8 cellular contexts compared by ENCODE assay signal in the genomic region with DNA sequence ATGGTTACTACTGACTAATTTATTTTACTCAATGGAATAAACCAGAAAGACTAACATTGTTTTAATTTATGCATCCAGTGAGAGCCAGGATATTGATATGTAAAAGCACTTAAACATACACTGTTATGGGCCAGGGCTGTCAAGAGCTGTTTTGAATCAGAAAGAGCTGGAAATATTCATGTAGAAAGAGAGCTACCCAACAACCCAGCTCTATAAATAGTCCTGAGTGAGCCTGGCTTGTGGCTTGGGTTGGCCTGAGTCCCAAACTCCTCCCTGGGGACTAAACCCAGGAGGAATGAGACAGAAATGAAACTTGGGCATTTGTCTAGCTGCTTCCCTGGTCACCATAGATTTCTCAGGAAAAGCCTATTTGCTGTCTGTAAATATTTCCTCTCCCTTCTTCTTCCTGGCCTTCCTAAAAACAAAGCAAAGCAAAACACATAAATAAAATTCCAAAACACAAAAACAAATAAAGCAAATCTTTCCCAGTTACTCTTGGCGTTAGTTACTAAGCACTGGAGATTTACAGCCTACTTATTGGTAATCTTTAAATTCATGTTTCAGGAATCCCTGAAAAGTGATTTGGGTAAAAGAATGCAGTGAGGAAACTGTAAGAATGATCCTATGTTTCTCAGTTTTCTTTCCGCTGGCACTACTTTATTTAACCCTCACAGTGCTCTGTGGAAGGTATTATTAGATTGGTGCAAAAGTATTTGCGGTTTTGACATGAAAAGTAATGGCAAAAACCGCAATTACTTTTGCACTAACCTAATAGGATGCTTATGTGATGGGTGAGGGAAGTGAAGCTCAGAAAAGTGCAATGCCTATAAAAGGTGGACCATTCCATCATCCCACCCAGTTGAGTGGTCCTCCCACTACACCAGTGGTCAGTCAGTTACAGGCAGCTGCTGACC.
DNase-seq lines count a peak whose midpoint lies in the region; ATAC-seq and TF ChIP-seq lines count a peak whose summit lies in the region.

No MANE protein-coding gene starts in this region.

- intact Hi-C loops in naive thymus-derived CD4-positive, alpha-beta T cell (cut with micrococcal nuclease): no loop called here

- no peaks in the 10 kb centered on the region for H3K27me3 Mint-ChIP-seq in endodermal cell (ENCODE audit: insufficient read depth)
- H3K27me3 Mint-ChIP-seq in naive thymus-derived CD4-positive, alpha-beta T cell: peaks cover 0 to 19% (median 8%) of the 10 kb centered on the region in 5 donors

- no peaks in the 10 kb centered on the region for H3K27me3 ChIP-seq in endodermal cell (ENCODE audit: control insufficient read depth, insufficient read depth, low read length, poor library complexity, severe bottlenecking)
- no peaks in the 10 kb centered on the region for H3K27me3 ChIP-seq in naive thymus-derived CD4-positive, alpha-beta T cell (ENCODE audit: control insufficient read depth in 2 of 2, insufficient read depth in 2 of 2, low read length in 2 of 2)

- no peak overlapping the region for H3K4me3 ChIP-seq in endodermal cell (ENCODE audit: low read length)
- no peak overlapping the region for H3K4me3 ChIP-seq in naive thymus-derived CD4-positive, alpha-beta T cell (ENCODE audit: low read length)

- peaks cover 7% of the 10 kb centered on the region for H3K4me1 Mint-ChIP-seq in endodermal cell
- peaks cover 0 to 4% (median 0%) of the 10 kb centered on the region in 7 donors for H3K4me1 Mint-ChIP-seq in naive thymus-derived CD4-positive, alpha-beta T cell

- no peak overlapping the region for H3K4me3 Mint-ChIP-seq in endodermal cell
- no peak overlapping the region for H3K4me3 Mint-ChIP-seq in naive thymus-derived CD4-positive, alpha-beta T cell

- peaks cover 26% of the 10 kb centered on the region for H3K9me3 Mint-ChIP-seq in endodermal cell
- H3K9me3 Mint-ChIP-seq in naive thymus-derived CD4-positive, alpha-beta T cell: peaks cover 10 to 31% (median 19%) of the 10 kb centered on the region in 11 donors

- CTCF ChIA-PET in naive thymus-derived CD4-positive, alpha-beta T cell (lab: Charles Lee): no interaction called here

- H3K36me3 Mint-ChIP-seq in endodermal cell (ENCODE audit: low read depth): peaks cover 1% of the 10 kb centered on the region
- H3K36me3 Mint-ChIP-seq in naive thymus-derived CD4-positive, alpha-beta T cell: peaks cover 0 to 9% (median 0%) of the 10 kb centered on the region in 5 donors

- peaks cover 15% of the 10 kb centered on the region for H3K9me3 ChIP-seq in endodermal cell (ENCODE audit: control insufficient read depth, low read length)
- peaks cover 0 to 14% (median 3%) of the 10 kb centered on the region in 3 experiments for H3K9me3 ChIP-seq in naive thymus-derived CD4-positive, alpha-beta T cell (ENCODE audit: control insufficient read depth in 2 of 3, low read length in 3 of 3)

- POLR2A ChIA-PET in naive thymus-derived CD4-positive, alpha-beta T cell (lab: Charles Lee): no interaction called here

- WGBS in endodermal cell (ENCODE audit: insufficient coverage in 1 of 2, insufficient read length in 1 of 2), 2 experiments: 96 to 100% methylated on average over 1 to 4 of the region's 4 CpGs

- no peak for ATAC-seq in naive thymus-derived CD4-positive, alpha-beta T cell
- ATAC-seq in GM18861 (IDR thresholded peaks at IDR 0.05; ENCODE audit: unreplicated experiment): no peak

- peak overlapping the region; percentile 33 for H3K27ac Mint-ChIP-seq in endodermal cell
- no peak overlapping the region for H3K27ac Mint-ChIP-seq in naive thymus-derived CD4-positive, alpha-beta T cell

- no peak overlapping the region for H3K27ac ChIP-seq in endodermal cell (ENCODE audit: low read depth, low read length)
- H3K27ac ChIP-seq in naive thymus-derived CD4-positive, alpha-beta T cell (ENCODE audit: low read depth, low read length): no peak overlapping the region

- TF ChIP-seq CTCF in endodermal cell (conservative IDR thresholded peaks at IDR 0.05): no peak

- DNase-seq in DMS79 (lab: John Stamatoyannopoulos, UW) (peak; percentile 53), NCI-H226 (peak; percentile 42), endodermal cell (no peak), myocyte (ENCODE audit: low read depth) (peak; percentile 95)
- no peak for DNase-seq in naive thymus-derived CD4-positive, alpha-beta T cell
- DNase-seq in activated CD4-positive, CD25-positive, alpha-beta regulatory T cell treated with anti-CD3 and anti-CD28 coated beads, Interleukin-2, amount 50 U/mL, for 72 hours: no peak
- DNase-seq in activated effector memory CD4-positive, alpha-beta T cell treated with Interleukin-2 at 50 U/mL for 16 hours: no peak

- no peaks in the 10 kb centered on the region for H3K4me1 ChIP-seq in endodermal cell (ENCODE audit: control insufficient read depth, insufficient read depth, low read length)
- no peaks in the 10 kb centered on the region for H3K4me1 ChIP-seq in naive thymus-derived CD4-positive, alpha-beta T cell (ENCODE audit: control insufficient read depth in 2 of 2, insufficient read depth in 2 of 2, low read length in 2 of 2)

- no peak overlapping the region for H3K9ac ChIP-seq in endodermal cell (ENCODE audit: extremely low read depth, low read length, poor library complexity, severe bottlenecking)

- no peaks in the 10 kb centered on the region for H3K36me3 ChIP-seq in endodermal cell (ENCODE audit: control insufficient read depth, insufficient read depth, low read length)
- no peaks in the 10 kb centered on the region for H3K36me3 ChIP-seq in naive thymus-derived CD4-positive, alpha-beta T cell (ENCODE audit: control insufficient read depth in 2 of 3, insufficient read depth in 3 of 3, low read length in 3 of 3)

Comparison
In these comparisons a context has a peak if more than half of its experiments do, and no peak if none do; other contexts are left out.
1. DNase-seq: peak in DMS79 (single experiment), NCI-H226 (single experiment) and myocyte (single experiment); none in endodermal cell (single experiment), naive thymus-derived CD4-positive, alpha-beta T cell (0 of 9), activated CD4-positive, CD25-positive, alpha-beta regulatory T cell treated with anti-CD3 and anti-CD28 coated beads, Interleukin-2, amount 50 U/mL, for 72 hours (single experiment) and activated effector memory CD4-positive, alpha-beta T cell treated with Interleukin-2 at 50 U/mL for 16 hours (single experiment).